In genomic region chr12:49843411-49843810, GRCh38 we compare ENCODE assay signal across 8 cellular contexts. TPM values are rescaled to one million over a fixed set of nuclear protein-coding genes. Genes with fewer than 3 reads are reported as not detected.
DNase-seq lines count a peak whose midpoint lies in the region; ATAC-seq, FAIRE-seq and TF ChIP-seq lines count a peak whose summit lies in the region.

No MANE protein-coding gene starts in this region.

- H3K4me3 ChIP-seq in A549 (peak overlapping the region; percentile 86), brain microvascular endothelial cell (ENCODE audit: low read depth, low read length) (peak overlapping the region; percentile 84), mesodermal cell (ENCODE audit: extremely low read depth, insufficient read depth, low read length, poor library complexity, severe bottlenecking) (peak overlapping the region; percentile 66)

- H3K27ac ChIP-seq in A549, result peak overlapping the region; percentile 78 to 96
- H3K27ac ChIP-seq in brain microvascular endothelial cell, result peak overlapping the region; percentile 26
- H3K27ac ChIP-seq in mesodermal cell (ENCODE audit: low read depth, low read length, severe bottlenecking), result peak overlapping the region; percentile 88

- no peak for FAIRE-seq in A549 (lab: Jason Lieb, UNC)

- no peak for TF ChIP-seq EP300 in A549 (IDR thresholded peaks at IDR 0.05)

- CTCF ChIA-PET in A549 (lab: Yijun Ruan, JAX), result interaction anchor here (0.5 to 1.8 kb wide), 8 partner anchors 8 to 227 kb away, joined by 3 to 9 read pairs (median 3); no protein-coding TSS in a partner anchor

- WGBS in A549 (ENCODE audit: missing lambda C conversion rate), result 79% methylated on average over 7 of the region's 7 CpGs
- WGBS in mesodermal cell (ENCODE audit: insufficient coverage in 2 of 2), 2 experiments, result 82 to 100% methylated on average over 4 of the region's 7 CpGs

- DNase-seq in A549 (ENCODE audit: low read depth in 1 of 2, low spot score in 1 of 2) (no peak), brain microvascular endothelial cell (no peak), NOMO-1 treated with DMSO at 0.1 percent for 48 hours (lab: John Stamatoyannopoulos, UW; ENCODE audit: unreplicated experiment) (no peak), NCI-H146 treated with DMSO at 0.1 percent for 48 hours (lab: John Stamatoyannopoulos, UW; ENCODE audit: unreplicated experiment) (no peak), GM19240 (ENCODE audit: insufficient read length, low spot score) (no peak)

- peaks cover 2% of the 10 kb centered on the region for H3K27me3 ChIP-seq in brain microvascular endothelial cell (replicated peaks)

- H3K4me1 ChIP-seq in A549 (peaks cover 15% of the 10 kb centered on the region), mesodermal cell (ENCODE audit: control insufficient read depth, insufficient read depth, low read length, poor library complexity, severe bottlenecking) (no peaks in the 10 kb centered on the region)

- peak overlapping the region; percentile 86 for H3K4me2 ChIP-seq in A549

- in situ Hi-C loops in brain microvascular endothelial cell (cut with HindIII; ENCODE audit: low pct_ligation_motif_present, low sequenced_read_pairs), result no loop called here

- no peak for ATAC-seq in A549
- ATAC-seq in HG02759 (IDR thresholded peaks at IDR 0.05; ENCODE audit: unreplicated experiment), result peak; percentile 1
- ATAC-seq in GM18867 (IDR thresholded peaks at IDR 0.05; ENCODE audit: unreplicated experiment), result no peak

- POLR2A ChIA-PET in A549 (lab: Yijun Ruan, JAX), result interaction anchor here (0.8 to 2.3 kb wide), 6 partner anchors 15 to 546 kb away, joined by 3 to 18 read pairs (median 4); partner anchors contain the start of genes NCKAP5L and TMBIM6

- no peaks in the 10 kb centered on the region for H3K36me3 ChIP-seq in brain microvascular endothelial cell (replicated peaks)
- no peaks in the 10 kb centered on the region for H3K36me3 ChIP-seq in mesodermal cell (ENCODE audit: control insufficient read depth, insufficient read depth, low read length)

- no peak for TF ChIP-seq POLR2A in A549 (IDR thresholded peaks at IDR 0.05; ENCODE audit: low read length)

- H3K9me3 ChIP-seq in A549 (no peaks in the 10 kb centered on the region), mesodermal cell (ENCODE audit: control insufficient read depth, low read length) (no peaks in the 10 kb centered on the region)

- no peak for TF ChIP-seq RAD21 in A549 (conservative IDR thresholded peaks at IDR 0.05 in 1 of 2, IDR thresholded peaks at IDR 0.05 in 1 of 2)

- no peak for TF ChIP-seq CTCF in A549 (IDR thresholded peaks at IDR 0.05)
- TF ChIP-seq CTCF in brain microvascular endothelial cell (IDR thresholded peaks at IDR 0.05; ENCODE audit: low read depth, low read length, missing control alignments), result no peak

TF ChIP-seq in A549, 52 proteins besides CTCF, POLR2A, EP300 and RAD21:
- TF ChIP-seq NFE2L2 (conservative IDR thresholded peaks at IDR 0.05; ENCODE audit: low read length) (no peak), NR3C1 (IDR thresholded peaks at IDR 0.05) (no peak), GATA3 (IDR thresholded peaks at IDR 0.05; ENCODE audit: borderline replicate concordance) (no peak), ZSCAN20 (CRISPR knock-in tag; IDR thresholded peaks at IDR 0.05) (no peak), ZC3H11A (IDR thresholded peaks at IDR 0.05) (no peak), ZFP36 (IDR thresholded peaks at IDR 0.05; ENCODE audit: borderline replicate concordance, partially characterized antibody) (no peak), HES2 (IDR thresholded peaks at IDR 0.05) (no peak), FOSB (CRISPR knock-in tag; IDR thresholded peaks at IDR 0.05) (no peak), RCOR1 (IDR thresholded peaks at IDR 0.05; ENCODE audit: low read depth, low read length) (no peak), ESRRA (IDR thresholded peaks at IDR 0.05; ENCODE audit: borderline replicate concordance, low read length) (no peak), JUN (IDR thresholded peaks at IDR 0.05) (no peak), MYC (IDR thresholded peaks at IDR 0.05; ENCODE audit: borderline replicate concordance, low read length) (no peak), HOXB5 (CRISPR knock-in tag; IDR thresholded peaks at IDR 0.05) (no peak), MAX (IDR thresholded peaks at IDR 0.05) (no peak), POLR2AphosphoS2 (conservative IDR thresholded peaks at IDR 0.05; ENCODE audit: low read length) (no peak)

RNA-seq across cellular contexts. Expression of gene BCDIN3D, which starts 0.5 kb away (rescaled TPM):
- polyA plus RNA-seq in A549 (2011; rRNA removed) (5.8 and 6.9 TPM in 2 replicates), A549 (2017; fragmentation: RNase III; extraction: RNeasy Plus Mini Kit Qiagen cat#74134 plus additional on column Dnase treatment) (3.8 to 4.8 TPM (median 4.2 TPM) in 3 replicates)
- 2.0 and 2.6 TPM in 2 replicates for polyA plus RNA-seq in A549 (2012; cell fraction: cytosol; rRNA removed)
- 1.5 and 2.5 TPM in 2 replicates for polyA plus RNA-seq in A549 (2012; cell fraction: nucleus; rRNA removed)
- polyA minus RNA-seq in A549 (2011; rRNA and poly(A)+ RNA removed), result 6.4 and 7.7 TPM in 2 replicates
- 3.7 TPM for polyA plus RNA-seq in mesodermal cell (2013, experiment 1 of 2)
- 2.8 TPM for polyA plus RNA-seq in mesodermal cell (2013, experiment 2 of 2)

RNA-seq across cellular contexts. Expression of gene NCKAP5L, which starts 15.2 kb away (rescaled TPM):
- polyA plus RNA-seq in A549 (2011; rRNA removed), result 3.0 and 3.5 TPM in 2 replicates
- 3.6 and 5.7 TPM in 2 replicates for polyA plus RNA-seq in A549 (2012; cell fraction: cytosol; rRNA removed)
- polyA plus RNA-seq in A549 (2012; cell fraction: nucleus; rRNA removed), result 13.6 and 16.0 TPM in 2 replicates
- polyA plus RNA-seq in A549 (2017; fragmentation: RNase III; extraction: RNeasy Plus Mini Kit Qiagen cat#74134 plus additional on column Dnase treatment), result 6.9 to 9.3 TPM (median 8.5 TPM) in 3 replicates
- polyA minus RNA-seq in A549 (2011; rRNA and poly(A)+ RNA removed), result 9.0 and 9.6 TPM in 2 replicates
- 32.2 TPM for polyA plus RNA-seq in mesodermal cell (2013, experiment 1 of 2)
- 26.3 TPM for polyA plus RNA-seq in mesodermal cell (2013, experiment 2 of 2)

Comparison
In these comparisons a context has a peak if more than half of its experiments do, and no peak if none do; other contexts are left out.
1. H3K27ac ChIP-seq: peak in every context shown above with its lines; median percentile 88 in mesodermal cell; 87 in A549; 26 in brain microvascular endothelial cell.